Comparison of ENCODE assay signal across 8 cellular contexts in genomic region chr12:110501722-110502448, GRCh38. TPM values are rescaled to one million over a fixed set of nuclear protein-coding genes. Genes with fewer than 3 reads are reported as not detected.
DNase-seq lines count a peak whose midpoint lies in the region; ATAC-seq and TF ChIP-seq lines count a peak whose summit lies in the region.

RAD9B (plus strand) TSS chr12:110502331; CDS start chr12:110502338, 7 bp downstream.
VPS29 (minus strand) TSS chr12:110502111; CDS start chr12:110502051, 60 bp downstream.

- peak within 1 kb of the TSS; percentile 98 for H3K4me3 Mint-ChIP-seq in CD4-positive, alpha-beta T cell
- peak within 1 kb of the TSS; percentile 99 for H3K4me3 Mint-ChIP-seq in activated CD4-positive, alpha-beta memory T cell treated with anti-CD3 and anti-CD28 coated beads for 36 hours

- intact Hi-C loops in CD4-positive, alpha-beta T cell (cut with DNase I, micrococcal nuclease), result loop anchor here (1.0 to 5.0 kb wide), 6 partner anchors 33 to 235 kb away; partner anchors contain the start of genes ARPC3 (in 2 of the 2), FAM216A (in 2 of the 2), GPN3 (in 2 of the 2) and PPTC7 (in 2 of the 2)
- intact Hi-C loops in activated CD4-positive, alpha-beta memory T cell treated with anti-CD3 and anti-CD28 coated beads for 36 hours (cut with micrococcal nuclease), result loop anchor here (1.0 to 10.0 kb wide), 8 partner anchors 19 to 323 kb away; partner anchors contain the start of genes ANAPC7, ARPC3, FAM216A and GPN3
- intact Hi-C loops in dorsolateral prefrontal cortex (cut with DNase I), result loop anchor here (1.0 to 10.0 kb wide), 6 partner anchors 34 to 110 kb away; partner anchors contain the start of genes FAM216A (in 2 of the 2), GPN3 (in 2 of the 2), PPTC7 (in 2 of the 2) and ARPC3 (in 1 of the 2)
- intact Hi-C loops in right lobe of liver (cut with DNase I), result loop anchor here in 1 of 2 donors (10.0 kb wide), 1 partner anchor 103 kb away; no protein-coding TSS in a partner anchor

- peaks cover 0 to 28% (median 12%) of the 10 kb centered on the region in 4 donors for H3K4me1 ChIP-seq in right lobe of liver

- H3K27me3 ChIP-seq in CD4-positive, alpha-beta T cell (ENCODE audit: control insufficient read depth, insufficient read depth, low read length), result no peaks in the 10 kb centered on the region
- no peaks in the 10 kb centered on the region for H3K27me3 ChIP-seq in dorsolateral prefrontal cortex
- no peaks in the 10 kb centered on the region for H3K27me3 ChIP-seq in right lobe of liver

- TF ChIP-seq CTCF in CD4-positive, alpha-beta T cell (IDR thresholded peaks at IDR 0.05), result no peak
- peak in 41 of 56 donors; percentile 5 to 64 (median 31) for TF ChIP-seq CTCF in dorsolateral prefrontal cortex (IDR thresholded peaks at IDR 0.05 in 54 of 56, conservative IDR thresholded peaks at IDR 0.05 in 2 of 56; ENCODE audit: low read depth in 1 of 56, partially characterized antibody in 56 of 56)
- TF ChIP-seq CTCF in right lobe of liver (IDR thresholded peaks at IDR 0.05), result no peak

- H3K36me3 Mint-ChIP-seq in CD4-positive, alpha-beta T cell (ENCODE audit: low read depth), result peaks cover 13% of the 10 kb centered on the region
- H3K36me3 Mint-ChIP-seq in activated CD4-positive, alpha-beta memory T cell treated with anti-CD3 and anti-CD28 coated beads for 36 hours, result peaks cover 18% of the 10 kb centered on the region

- H3K4me3 ChIP-seq in dorsolateral prefrontal cortex (peak within 1 kb of the TSS; percentile 69 to 100 (median 97)), right lobe of liver (peak within 1 kb of the TSS; percentile 83 to 97 (median 95))

- H3K9me3 ChIP-seq in CD4-positive, alpha-beta T cell (ENCODE audit: control insufficient read depth, low read length), result no peaks in the 10 kb centered on the region
- H3K9me3 ChIP-seq in right lobe of liver, result no peaks in the 10 kb centered on the region

- H3K27ac ChIP-seq in CD4-positive, alpha-beta T cell (ENCODE audit: low read depth, low read length), result peak within 1 kb of the TSS; percentile 93
- H3K27ac ChIP-seq in dorsolateral prefrontal cortex (peak within 1 kb of the TSS; percentile 61 to 97 (median 88)), right lobe of liver (peak within 1 kb of the TSS; percentile 78 to 80 (median 79))

- CTCF ChIA-PET in CD4-positive, alpha-beta T cell (lab: Charles Lee), result interaction anchor here (0.9 to 6.2 kb wide), 4 partner anchors 33 to 83 kb away, joined by 3 to 48 read pairs (median 14); partner anchors contain the start of genes ARPC3, FAM216A and GPN3
- CTCF ChIA-PET in activated CD4-positive, alpha-beta memory T cell treated with anti-CD3 and anti-CD28 coated beads for 36 hours (lab: Charles Lee), result interaction anchor here (0.6 to 5.3 kb wide), 6 partner anchors 16 to 386 kb away, joined by 3 to 40 read pairs (median 10); partner anchors contain the start of genes ARPC3, FAM216A and GPN3

- peak; percentile 96 for TF ChIP-seq POLR2A in right lobe of liver (IDR thresholded peaks at IDR 0.05)

- no peaks in the 10 kb centered on the region for H3K36me3 ChIP-seq in right lobe of liver

- peak; percentile 97 to 99 (median 98) for DNase-seq in CD4-positive, alpha-beta T cell
- DNase-seq in NCI-H82 (lab: John Stamatoyannopoulos, UW) (peak; percentile 99), dorsolateral prefrontal cortex (peak; percentile 94 to 98 (median 97)), right lobe of liver (peak; percentile 97 to 99 (median 98))
- peak; percentile 100 for DNase-seq in activated CD4-positive, alpha-beta memory T cell treated with anti-CD3 and anti-CD28 coated beads for 36 hours
- peak; percentile 99 for DNase-seq in stimulated activated CD4-positive, alpha-beta T cell treated with anti-CD3 and anti-CD28 coated beads, Interleukin-4, amount 100 ng/mL, for 24 hours

- peak; percentile 92 for ATAC-seq in CD4-positive, alpha-beta T cell (ENCODE audit: poor library complexity)
- ATAC-seq in GM19452 (IDR thresholded peaks at IDR 0.05; ENCODE audit: unreplicated experiment), result peak; percentile 83
- ATAC-seq in HG03575 (IDR thresholded peaks at IDR 0.05; ENCODE audit: extremely low read depth, insufficient number of reproducible peaks, low FRiP score, unreplicated experiment), result peak; percentile 63
- ATAC-seq in right lobe of liver, result peak; percentile 95 to 98 (median 96)

- POLR2A ChIA-PET in CD4-positive, alpha-beta T cell (lab: Charles Lee), result interaction anchor here (0.5 to 3.8 kb wide), 26 partner anchors 8 to 422 kb away, joined by 3 to 115 read pairs (median 5); partner anchors contain the start of genes ARPC3, FAM216A, GPN3 and TCTN1
- POLR2A ChIA-PET in activated CD4-positive, alpha-beta memory T cell treated with anti-CD3 and anti-CD28 coated beads for 36 hours (lab: Charles Lee), result interaction anchor here (0.5 to 3.1 kb wide), 8 partner anchors 21 to 112 kb away, joined by 3 to 33 read pairs (median 4); partner anchors contain the start of genes ARPC3, FAM216A, GPN3 and TCTN1

- peak within 1 kb of the TSS; percentile 90 for H3K27ac Mint-ChIP-seq in CD4-positive, alpha-beta T cell
- H3K27ac Mint-ChIP-seq in activated CD4-positive, alpha-beta memory T cell treated with anti-CD3 and anti-CD28 coated beads for 36 hours, result peak within 1 kb of the TSS; percentile 97

- H3K4me1 Mint-ChIP-seq in CD4-positive, alpha-beta T cell (ENCODE audit: low read depth), result peaks cover 39% of the 10 kb centered on the region
- H3K4me1 Mint-ChIP-seq in activated CD4-positive, alpha-beta memory T cell treated with anti-CD3 and anti-CD28 coated beads for 36 hours (ENCODE audit: low read depth), result peaks cover 30% of the 10 kb centered on the region

- under 1% methylated on average over 24 of the region's 55 CpGs for WGBS in right lobe of liver (ENCODE audit: insufficient coverage, low coverage, low lambda C conversion rate, missing lambda C conversion rate)

- no peaks in the 10 kb centered on the region for H3K9me3 Mint-ChIP-seq in CD4-positive, alpha-beta T cell
- no peaks in the 10 kb centered on the region for H3K9me3 Mint-ChIP-seq in activated CD4-positive, alpha-beta memory T cell treated with anti-CD3 and anti-CD28 coated beads for 36 hours

- H3K27me3 Mint-ChIP-seq in CD4-positive, alpha-beta T cell, result no peaks in the 10 kb centered on the region
- H3K27me3 Mint-ChIP-seq in activated CD4-positive, alpha-beta memory T cell treated with anti-CD3 and anti-CD28 coated beads for 36 hours, result no peaks in the 10 kb centered on the region

RNA-seq across cellular contexts. Expression of gene RAD9B, which starts in this region (rescaled TPM):
- under 1 TPM; 0.31 to 0.63 TPM for total RNA-seq in CD4-positive, alpha-beta T cell
- 1 to 10 TPM; 1.1 to 2.7 TPM for total RNA-seq in activated CD4-positive, alpha-beta memory T cell treated with anti-CD3 and anti-CD28 coated beads for 36 hours
- total RNA-seq in dorsolateral prefrontal cortex (1 to 10 TPM in 74 of 120 experiments, under 1 TPM in 46; 0.24 to 5.3 (median 1.2) TPM), right lobe of liver (under 1 TPM in 5 of 6 experiments, not detected in 1; 0.37 to 0.58 (median 0.51) TPM)

RNA-seq across cellular contexts. Expression of gene VPS29, which starts in this region (rescaled TPM):
- total RNA-seq in CD4-positive, alpha-beta T cell, result 10 to 100 TPM; 62.5 to 64.9 TPM
- 100 to 1,000 TPM; 100 to 106 TPM for total RNA-seq in activated CD4-positive, alpha-beta memory T cell treated with anti-CD3 and anti-CD28 coated beads for 36 hours
- total RNA-seq in dorsolateral prefrontal cortex (100 to 1,000 TPM in 18 of 120 experiments, 10 to 100 TPM in 102; 50.5 to 114 (median 88.6) TPM), right lobe of liver (10 to 100 TPM; 37.9 to 61.2 (median 51.1) TPM)

Comparison
In these comparisons a context has a peak if more than half of its experiments do, and no peak if none do; other contexts are left out.
1. Peak in every context shown above with its lines: DNase-seq, ATAC-seq, H3K4me3 ChIP-seq and H3K27ac ChIP-seq.
2. CTCF ChIP-seq: peak in dorsolateral prefrontal cortex (41 of 56); none in CD4-positive, alpha-beta T cell (single experiment) and right lobe of liver (0 of 4).